Comparison of ENCODE assay signal across 2 cellular contexts in the genomic region with DNA sequence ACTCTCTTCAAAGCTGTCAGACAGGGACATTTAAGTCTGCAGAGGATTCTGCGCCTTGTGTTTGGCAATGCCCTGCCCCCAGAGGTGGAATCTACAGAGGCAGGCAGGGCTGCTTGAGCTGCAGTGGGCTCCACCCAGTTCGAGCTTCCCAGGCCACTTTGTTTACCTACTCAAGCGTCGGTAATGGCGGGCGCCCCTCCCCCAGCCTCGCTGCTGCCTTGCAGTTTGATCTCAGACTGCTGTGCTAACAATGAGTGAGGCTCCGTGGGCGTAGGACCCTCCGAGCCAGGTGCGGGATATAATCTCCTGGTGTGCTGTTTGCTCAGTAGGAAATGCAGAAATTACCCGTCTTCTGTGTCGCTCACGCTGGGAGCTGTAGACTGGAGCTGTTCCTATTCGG. TPM values are rescaled to one million over a fixed set of nuclear protein-coding genes. Genes with fewer than 3 reads are reported as not detected.
"Had no signal": no experiment of that assay in that cellular context is flagged by ENCODE, and none has a peak within 500 bp of the region (broad histone marks: within the 10 kb centered on the region; RNA-seq: fewer than 3 reads in every experiment).

No MANE protein-coding gene starts in this region.

RNA-seq across cellular contexts. Expression of a gene that starts 40.3 kb away (rescaled TPM):
- total RNA-seq: PC-9, RPMI7951 had no signal
